ENCODE assay signal across 15 cellular contexts in genomic region chr19:10508707-10509106, GRCh38. TPM values are rescaled to one million over a fixed set of nuclear protein-coding genes. Genes with fewer than 3 reads are reported as not detected.
DNase-seq lines count a peak whose midpoint lies in the region; ATAC-seq, FAIRE-seq and TF ChIP-seq lines count a peak whose summit lies in the region.
"Had no signal": no experiment of that assay in that cellular context is flagged by ENCODE, and none has a peak within 500 bp of the region (broad histone marks: within the 10 kb centered on the region; RNA-seq: fewer than 3 reads in every experiment).

No MANE protein-coding gene starts in this region.

- peaks cover 13% of the 10 kb centered on the region for H3K27me3 Mint-ChIP-seq in activated naive CD8-positive, alpha-beta T cell treated with anti-CD3 and anti-CD28 coated beads, Interleukin-2, amount 50 U/mL, for 24 hours

- TF ChIP-seq CTCF in HepG2 (CRISPR knock-in tag; IDR thresholded peaks at IDR 0.05) (no peak), right lobe of liver (IDR thresholded peaks at IDR 0.05) (no peak), dorsolateral prefrontal cortex (IDR thresholded peaks at IDR 0.05 in 54 of 56, conservative IDR thresholded peaks at IDR 0.05 in 2 of 56; ENCODE audit: low read depth in 1 of 56, partially characterized antibody in 56 of 56) (no peak)

- no peak for TF ChIP-seq EP300 in HepG2 (IDR thresholded peaks at IDR 0.05; ENCODE audit: low read depth in 2 of 2, low read length in 2 of 2)
- TF ChIP-seq EP300 in HepG2 (CRISPR knock-in tag; IDR thresholded peaks at IDR 0.05; ENCODE audit: borderline replicate concordance) = no peak

- H3K4me1 Mint-ChIP-seq in activated naive CD8-positive, alpha-beta T cell treated with anti-CD3 and anti-CD28 coated beads, Interleukin-2, amount 50 U/mL, for 24 hours = peaks cover 18% of the 10 kb centered on the region

- H3K27ac Mint-ChIP-seq in activated naive CD8-positive, alpha-beta T cell treated with anti-CD3 and anti-CD28 coated beads, Interleukin-2, amount 50 U/mL, for 24 hours = peak overlapping the region; percentile 68

- WGBS in HepG2 (ENCODE audit: low lambda C conversion rate) = 26% methylated on average over 3 of the region's 3 CpGs
- WGBS in right lobe of liver (ENCODE audit: insufficient coverage, low coverage, low lambda C conversion rate, missing lambda C conversion rate) = 35% methylated on average over 3 of the region's 3 CpGs

- no peaks in the 10 kb centered on the region for H3K36me3 Mint-ChIP-seq in activated naive CD8-positive, alpha-beta T cell treated with anti-CD3 and anti-CD28 coated beads, Interleukin-2, amount 50 U/mL, for 24 hours (ENCODE audit: low read depth)

- H3K9ac ChIP-seq in HepG2 (ENCODE audit: insufficient read depth, low read depth, low read length) = no peak overlapping the region

- H3K4me3 Mint-ChIP-seq in activated naive CD8-positive, alpha-beta T cell treated with anti-CD3 and anti-CD28 coated beads, Interleukin-2, amount 50 U/mL, for 24 hours = peak overlapping the region; percentile 43

- BruUV-seq in HepG2 (replicated peaks; lab: Mats Ljungman, UMichigan) = no TSS peak

- CTCF ChIA-PET in HepG2 (lab: Yijun Ruan, JAX; ENCODE audit: low intra/inter-chr PET ratio, low total read pairs) = no interaction called here

- H3K4me1 ChIP-seq in HepG2 (ENCODE audit: insufficient read depth, low read length) (peaks cover 48% of the 10 kb centered on the region), right lobe of liver (no peaks in the 10 kb centered on the region)

- no peaks in the 10 kb centered on the region for H4K20me1 ChIP-seq in HepG2 (ENCODE audit: insufficient read depth, low read length)

- no peak overlapping the region for H2AFZ ChIP-seq in HepG2 (ENCODE audit: low read length)

- peaks cover 0 to 9% of the 10 kb centered on the region in 2 experiments; a peak in 3 of 5 replicates for H3K27me3 ChIP-seq in HepG2 (ENCODE audit: control insufficient read depth in 1 of 2, insufficient read depth in 2 of 2, low read length in 2 of 2)
- H3K27me3 ChIP-seq in right lobe of liver = peaks cover 0 to 9% of the 10 kb centered on the region in 2 donors
- H3K27me3 ChIP-seq in dorsolateral prefrontal cortex = peaks cover 0 to 25% (median 10%) of the 10 kb centered on the region in 45 donors

- no peaks in the 10 kb centered on the region for H3K9me3 Mint-ChIP-seq in activated naive CD8-positive, alpha-beta T cell treated with anti-CD3 and anti-CD28 coated beads, Interleukin-2, amount 50 U/mL, for 24 hours

- TF ChIP-seq RAD21 in HepG2 (CRISPR knock-in tag; IDR thresholded peaks at IDR 0.05) = no peak

- DNase-seq in HepG2 (ENCODE audit: low spot score) (no peak), right lobe of liver (no peak), RCC 7860 (ENCODE audit: low spot score) (peak; percentile 17), dorsolateral prefrontal cortex (no peak), DMS 273 (lab: John Stamatoyannopoulos, UW; ENCODE audit: unreplicated experiment) (no peak), NCI-H510A (lab: John Stamatoyannopoulos, UW) (no peak)
- no peak for DNase-seq in activated naive CD8-positive, alpha-beta T cell treated with anti-CD3 and anti-CD28 coated beads, Interleukin-2, amount 50 U/mL, for 24 hours
- peak; percentile 29 to 44 for DNase-seq in stimulated activated CD8-positive, alpha-beta memory T cell treated with anti-CD3 and anti-CD28 coated beads, Interleukin-15, amount 100 ng/mL, for 48 hours (ENCODE audit: low read depth in 2 of 2)
- DNase-seq: mesenchymal stem cell, NCI-H1417 treated with DMSO at 0.1 percent for 48 hours, OCI-M1, WERI-Rb-1 had no signal

- H3K27ac ChIP-seq in HepG2 (ENCODE audit: extremely low read length, insufficient read depth, low read length) = no peak overlapping the region
- H3K27ac ChIP-seq in right lobe of liver = no peak overlapping the region
- peak overlapping the region in 4 of 59 donors; percentile 1 to 77 (median 35) for H3K27ac ChIP-seq in dorsolateral prefrontal cortex
- H3K27ac ChIP-seq: skin epidermis, thoracic aorta, WERI-Rb-1 had no signal

- no peak overlapping the region for H3K4me3 ChIP-seq in HepG2 (replicated peaks in 1 of 3; ENCODE audit: insufficient read depth in 1 of 3, low read depth in 2 of 3, low read length in 3 of 3)
- no peak overlapping the region for H3K4me3 ChIP-seq in right lobe of liver
- H3K4me3 ChIP-seq in dorsolateral prefrontal cortex = no peak overlapping the region
- H3K4me3 ChIP-seq: skin epidermis, thoracic aorta had no signal

- POLR2A ChIA-PET in HepG2 (lab: Yijun Ruan, JAX) = interaction anchor here (1.0 kb wide), 1 partner anchor 24 kb away, joined by 3 read pairs; no protein-coding TSS in a partner anchor

- no peaks in the 10 kb centered on the region for H3K79me2 ChIP-seq in HepG2 (ENCODE audit: insufficient read depth, low read length)

- no peak overlapping the region for H3K4me2 ChIP-seq in HepG2 (ENCODE audit: low read depth, low read length)

- no peaks in the 10 kb centered on the region for H3K9me3 ChIP-seq in HepG2 (ENCODE audit: low read length)
- no peaks in the 10 kb centered on the region for H3K9me3 ChIP-seq in right lobe of liver
- H3K9me3 ChIP-seq: thoracic aorta had no signal

- intact Hi-C loops in HepG2 (cut with micrococcal nuclease; ENCODE audit: unreplicated experiment) = no loop called here
- intact Hi-C loops in right lobe of liver (cut with DNase I) = no loop called here
- intact Hi-C loops in dorsolateral prefrontal cortex (cut with DNase I) = loop anchor here in 1 of 2 donors (10.0 kb wide), 1 partner anchor 136 kb away; no protein-coding TSS in a partner anchor

- FAIRE-seq in HepG2 (lab: Jason Lieb, UNC) (no peak), RCC 7860 (lab: Jason Lieb, UNC) (no peak)
- FAIRE-seq: endometrium had no signal

- in situ Hi-C loops in HepG2 (cut with HindIII; ENCODE audit: extremely low pct_ligation_motif_present, low pct_unique_long_range_greater_than_20kb) = no loop called here

- H3K36me3 ChIP-seq in HepG2 (replicated peaks in 1 of 2; ENCODE audit: control insufficient read depth in 1 of 2, insufficient read depth in 2 of 2, low read length in 2 of 2) (no peaks in the 10 kb centered on the region), right lobe of liver (no peaks in the 10 kb centered on the region)
- H3K36me3 ChIP-seq: thoracic aorta, WERI-Rb-1 had no signal

- no peak for ATAC-seq in HepG2
- ATAC-seq in right lobe of liver = no peak
- peak; percentile 67 for ATAC-seq in activated naive CD8-positive, alpha-beta T cell treated with anti-CD3 and anti-CD28 coated beads, Interleukin-2, amount 50 U/mL, for 24 hours

- no peak for TF ChIP-seq POLR2A in HepG2 (IDR thresholded peaks at IDR 0.05; ENCODE audit: insufficient read depth in 1 of 2, low read depth in 2 of 2, low read length in 2 of 2)
- no peak for TF ChIP-seq POLR2A in right lobe of liver (IDR thresholded peaks at IDR 0.05)

RNA-seq across cellular contexts. Expression of gene KEAP1, which starts 5.6 kb away (rescaled TPM):
- 72.9 and 75.5 TPM in 2 replicates for total RNA-seq in HepG2 (2016; rRNA removed; fragmentation: Illumina TruSeq; extraction: Trizol)
- total RNA-seq in HepG2 (2016; cell fraction: cytosol; rRNA removed; fragmentation: Illumina TruSeq; extraction: Trizol; ENCODE audit: low read depth) = 37.8 and 38.2 TPM in 2 replicates
- total RNA-seq in HepG2 (2016; cell fraction: insoluble cytoplasmic fraction; rRNA removed; fragmentation: Illumina TruSeq; extraction: Trizol) = 60.9 and 73.7 TPM in 2 replicates
- 75.5 and 78.9 TPM in 2 replicates for total RNA-seq in HepG2 (2016; cell fraction: membrane; rRNA removed; fragmentation: Illumina TruSeq; extraction: Trizol)
- total RNA-seq in HepG2 (2016; cell fraction: nucleus; rRNA removed; fragmentation: Illumina TruSeq; extraction: Trizol) = 35.4 and 45.7 TPM in 2 replicates
- polyA plus RNA-seq in HepG2 (2011; rRNA removed) = 56.7 and 72.4 TPM in 2 replicates
- 40.4 and 55.8 TPM in 2 replicates for polyA plus RNA-seq in HepG2 (2011; cell fraction: cytosol; rRNA removed)
- polyA plus RNA-seq in HepG2 (2011; cell fraction: nucleus; rRNA removed) = 51.5 and 70.2 TPM in 2 replicates
- 46.5 and 50.3 TPM in 2 replicates for polyA plus RNA-seq in HepG2 (2012)
- polyA plus RNA-seq in HepG2 (2016; cell fraction: cytosol; fragmentation: Illumina TruSeq; extraction: Trizol; ENCODE audit: low read depth) = 24.3 and 29.7 TPM in 2 replicates
- 71.7 and 84.0 TPM in 2 replicates for polyA plus RNA-seq in HepG2 (2016; cell fraction: insoluble cytoplasmic fraction; fragmentation: Illumina TruSeq; extraction: Trizol; ENCODE audit: low read depth)
- 56.3 and 60.2 TPM in 2 replicates for polyA plus RNA-seq in HepG2 (2016; cell fraction: membrane; fragmentation: Illumina TruSeq; extraction: Trizol; ENCODE audit: low read depth)
- 62.2 and 71.4 TPM in 2 replicates for polyA plus RNA-seq in HepG2 (2016; cell fraction: nucleus; fragmentation: Illumina TruSeq; extraction: Trizol; ENCODE audit: insufficient read depth, low read depth)
- polyA minus RNA-seq in HepG2 (2011; rRNA and poly(A)+ RNA removed; ENCODE audit: low replicate concordance) = 113 and 248 TPM in 2 replicates
- 40.0 and 43.1 TPM in 2 replicates for polyA minus RNA-seq in HepG2 (2011; cell fraction: cytosol; rRNA and poly(A)+ RNA removed)
- polyA minus RNA-seq in HepG2 (2011; cell fraction: nucleus; rRNA and poly(A)+ RNA removed) = 24.3 and 29.7 TPM in 2 replicates
- total RNA-seq in right lobe of liver = 10 to 100 TPM; 36.7 to 60.7 (median 41.2) TPM
- 100 to 1,000 TPM in 1 of 120 experiments, 10 to 100 TPM in 119; 43.6 to 103 (median 63.7) TPM for total RNA-seq in dorsolateral prefrontal cortex

RNA-seq across cellular contexts. Expression of gene S1PR5, which starts 8.5 kb away (rescaled TPM):
- total RNA-seq in HepG2 (2016; rRNA removed; fragmentation: Illumina TruSeq; extraction: Trizol) (not detected in 2 replicates), right lobe of liver (under 1 TPM in 5 of 6 experiments, not detected in 1; 0.20 to 0.43 (median 0.35) TPM), dorsolateral prefrontal cortex (10 to 100 TPM in 96 of 120 experiments, 1 to 10 TPM in 24; 2.0 to 89.6 (median 17.6) TPM)
- not detected in 2 replicates for total RNA-seq in HepG2 (2016; cell fraction: cytosol; rRNA removed; fragmentation: Illumina TruSeq; extraction: Trizol; ENCODE audit: low read depth)
- 0.09 TPM in 1 of 2 replicates, not detected in the other for total RNA-seq in HepG2 (2016; cell fraction: insoluble cytoplasmic fraction; rRNA removed; fragmentation: Illumina TruSeq; extraction: Trizol)
- total RNA-seq in HepG2 (2016; cell fraction: membrane; rRNA removed; fragmentation: Illumina TruSeq; extraction: Trizol) = not detected in 2 replicates
- not detected in 2 replicates for total RNA-seq in HepG2 (2016; cell fraction: nucleus; rRNA removed; fragmentation: Illumina TruSeq; extraction: Trizol)
- 0.04 TPM in 1 of 2 replicates, not detected in the other for polyA plus RNA-seq in HepG2 (2011; rRNA removed)
- polyA plus RNA-seq in HepG2 (2011; cell fraction: cytosol; rRNA removed) = 0.04 TPM in 1 of 2 replicates, not detected in the other
- polyA plus RNA-seq in HepG2 (2011; cell fraction: nucleus; rRNA removed) = not detected in 2 replicates
- polyA plus RNA-seq in HepG2 (2012) = not detected in 2 replicates
- polyA plus RNA-seq in HepG2 (2016; cell fraction: cytosol; fragmentation: Illumina TruSeq; extraction: Trizol; ENCODE audit: low read depth) = not detected in 2 replicates
- polyA plus RNA-seq in HepG2 (2016; cell fraction: insoluble cytoplasmic fraction; fragmentation: Illumina TruSeq; extraction: Trizol; ENCODE audit: low read depth) = not detected in 2 replicates
- polyA plus RNA-seq in HepG2 (2016; cell fraction: membrane; fragmentation: Illumina TruSeq; extraction: Trizol; ENCODE audit: low read depth) = not detected in 2 replicates
- not detected in 2 replicates for polyA plus RNA-seq in HepG2 (2016; cell fraction: nucleus; fragmentation: Illumina TruSeq; extraction: Trizol; ENCODE audit: insufficient read depth, low read depth)
- polyA minus RNA-seq in HepG2 (2011; rRNA and poly(A)+ RNA removed; ENCODE audit: low replicate concordance) = 0.72 TPM in 1 of 2 replicates, not detected in the other
- not detected in 2 replicates for polyA minus RNA-seq in HepG2 (2011; cell fraction: cytosol; rRNA and poly(A)+ RNA removed)
- not detected in 2 replicates for polyA minus RNA-seq in HepG2 (2011; cell fraction: nucleus; rRNA and poly(A)+ RNA removed)

RNA-seq across cellular contexts. Expression of gene ATG4D, which starts 35.0 kb away (rescaled TPM):
- 9.3 and 19.0 TPM in 2 replicates for total RNA-seq in HepG2 (2016; rRNA removed; fragmentation: Illumina TruSeq; extraction: Trizol)
- 20.9 and 26.1 TPM in 2 replicates for total RNA-seq in HepG2 (2016; cell fraction: cytosol; rRNA removed; fragmentation: Illumina TruSeq; extraction: Trizol; ENCODE audit: low read depth)
- 8.3 and 18.7 TPM in 2 replicates for total RNA-seq in HepG2 (2016; cell fraction: insoluble cytoplasmic fraction; rRNA removed; fragmentation: Illumina TruSeq; extraction: Trizol)
- 35.4 and 38.3 TPM in 2 replicates for total RNA-seq in HepG2 (2016; cell fraction: membrane; rRNA removed; fragmentation: Illumina TruSeq; extraction: Trizol)
- 17.2 TPM in 2 replicates for total RNA-seq in HepG2 (2016; cell fraction: nucleus; rRNA removed; fragmentation: Illumina TruSeq; extraction: Trizol)
- polyA plus RNA-seq in HepG2 (2011; rRNA removed) = 17.8 and 22.9 TPM in 2 replicates
- polyA plus RNA-seq in HepG2 (2011; cell fraction: cytosol; rRNA removed) = 16.1 and 23.3 TPM in 2 replicates
- 60.1 and 73.0 TPM in 2 replicates for polyA plus RNA-seq in HepG2 (2011; cell fraction: nucleus; rRNA removed)
- polyA plus RNA-seq in HepG2 (2012) = 16.8 and 18.5 TPM in 2 replicates
- polyA plus RNA-seq in HepG2 (2016; cell fraction: cytosol; fragmentation: Illumina TruSeq; extraction: Trizol; ENCODE audit: low read depth) = 22.2 and 28.5 TPM in 2 replicates
- 11.1 and 14.6 TPM in 2 replicates for polyA plus RNA-seq in HepG2 (2016; cell fraction: insoluble cytoplasmic fraction; fragmentation: Illumina TruSeq; extraction: Trizol; ENCODE audit: low read depth)
- polyA plus RNA-seq in HepG2 (2016; cell fraction: membrane; fragmentation: Illumina TruSeq; extraction: Trizol; ENCODE audit: low read depth) = 29.9 and 35.4 TPM in 2 replicates
- polyA plus RNA-seq in HepG2 (2016; cell fraction: nucleus; fragmentation: Illumina TruSeq; extraction: Trizol; ENCODE audit: insufficient read depth, low read depth) = 35.0 and 45.7 TPM in 2 replicates
- 33.4 and 51.6 TPM in 2 replicates for polyA minus RNA-seq in HepG2 (2011; rRNA and poly(A)+ RNA removed; ENCODE audit: low replicate concordance)
- 18.5 and 22.9 TPM in 2 replicates for polyA minus RNA-seq in HepG2 (2011; cell fraction: cytosol; rRNA and poly(A)+ RNA removed)
- polyA minus RNA-seq in HepG2 (2011; cell fraction: nucleus; rRNA and poly(A)+ RNA removed) = 13.3 and 16.9 TPM in 2 replicates
- 10 to 100 TPM in 4 of 6 experiments, 1 to 10 TPM in 2; 8.1 to 19.7 (median 11.8) TPM for total RNA-seq in right lobe of liver
- total RNA-seq in dorsolateral prefrontal cortex = 10 to 100 TPM; 28.2 to 67.2 (median 38.9) TPM

RNA-seq across cellular contexts. Expression of gene KRI1, which starts 57.1 kb away (rescaled TPM):
- total RNA-seq in HepG2 (2016; rRNA removed; fragmentation: Illumina TruSeq; extraction: Trizol) (10.2 and 11.7 TPM in 2 replicates), right lobe of liver (1 to 10 TPM; 5.8 to 9.6 (median 8.5) TPM), dorsolateral prefrontal cortex (10 to 100 TPM; 11.3 to 32.1 (median 19.2) TPM)
- 2.3 and 3.1 TPM in 2 replicates for total RNA-seq in HepG2 (2016; cell fraction: cytosol; rRNA removed; fragmentation: Illumina TruSeq; extraction: Trizol; ENCODE audit: low read depth)
- 8.4 and 12.8 TPM in 2 replicates for total RNA-seq in HepG2 (2016; cell fraction: insoluble cytoplasmic fraction; rRNA removed; fragmentation: Illumina TruSeq; extraction: Trizol)
- total RNA-seq in HepG2 (2016; cell fraction: membrane; rRNA removed; fragmentation: Illumina TruSeq; extraction: Trizol) = 3.2 and 3.9 TPM in 2 replicates
- 9.0 and 10.0 TPM in 2 replicates for total RNA-seq in HepG2 (2016; cell fraction: nucleus; rRNA removed; fragmentation: Illumina TruSeq; extraction: Trizol)
- polyA plus RNA-seq in HepG2 (2011; rRNA removed) = 9.1 and 12.7 TPM in 2 replicates
- 4.8 and 4.9 TPM in 2 replicates for polyA plus RNA-seq in HepG2 (2011; cell fraction: cytosol; rRNA removed)
- polyA plus RNA-seq in HepG2 (2011; cell fraction: nucleus; rRNA removed) = 29.3 and 32.2 TPM in 2 replicates
- 12.5 and 15.9 TPM in 2 replicates for polyA plus RNA-seq in HepG2 (2012)
- polyA plus RNA-seq in HepG2 (2016; cell fraction: cytosol; fragmentation: Illumina TruSeq; extraction: Trizol; ENCODE audit: low read depth) = 1.9 and 2.1 TPM in 2 replicates
- 11.0 and 12.8 TPM in 2 replicates for polyA plus RNA-seq in HepG2 (2016; cell fraction: insoluble cytoplasmic fraction; fragmentation: Illumina TruSeq; extraction: Trizol; ENCODE audit: low read depth)
- polyA plus RNA-seq in HepG2 (2016; cell fraction: membrane; fragmentation: Illumina TruSeq; extraction: Trizol; ENCODE audit: low read depth) = 3.0 and 4.1 TPM in 2 replicates
- 59.6 and 63.0 TPM in 2 replicates for polyA plus RNA-seq in HepG2 (2016; cell fraction: nucleus; fragmentation: Illumina TruSeq; extraction: Trizol; ENCODE audit: insufficient read depth, low read depth)
- polyA minus RNA-seq in HepG2 (2011; rRNA and poly(A)+ RNA removed; ENCODE audit: low replicate concordance) = 12.6 and 33.9 TPM in 2 replicates
- 5.1 and 8.9 TPM in 2 replicates for polyA minus RNA-seq in HepG2 (2011; cell fraction: cytosol; rRNA and poly(A)+ RNA removed)
- 8.8 and 9.8 TPM in 2 replicates for polyA minus RNA-seq in HepG2 (2011; cell fraction: nucleus; rRNA and poly(A)+ RNA removed)

Comparison
In these comparisons a context has a peak if more than half of its experiments do, and no peak if none do; other contexts are left out.
1. DNase-seq: peak in RCC 7860 (single experiment) and stimulated activated CD8-positive, alpha-beta memory T cell treated with anti-CD3 and anti-CD28 coated beads, Interleukin-15, amount 100 ng/mL, for 48 hours (2 of 2); none in HepG2 (single experiment), right lobe of liver (0 of 3), activated naive CD8-positive, alpha-beta T cell treated with anti-CD3 and anti-CD28 coated beads, Interleukin-2, amount 50 U/mL, for 24 hours (single experiment), dorsolateral prefrontal cortex (0 of 10), DMS 273 (single experiment) and NCI-H510A (single experiment).